In genomic region chr6:28789553-28790083, GRCh38 we compare ENCODE assay signal across 1 cellular context.
A peak's percentile ranks its signal among the peaks of the same experiment; 100 is the strongest.
TF ChIP-seq lines count a peak whose summit lies in the region.

No MANE protein-coding gene starts in this region.

TF ChIP-seq in K562, 482 proteins besides CTCF, POLR2A, EP300 and RAD21 (continued from another document and continues in another):
- peak; percentile 77 for TF ChIP-seq L3MBTL2 (IDR thresholded peaks at IDR 0.05)
- TF ChIP-seq, protein P1, sequence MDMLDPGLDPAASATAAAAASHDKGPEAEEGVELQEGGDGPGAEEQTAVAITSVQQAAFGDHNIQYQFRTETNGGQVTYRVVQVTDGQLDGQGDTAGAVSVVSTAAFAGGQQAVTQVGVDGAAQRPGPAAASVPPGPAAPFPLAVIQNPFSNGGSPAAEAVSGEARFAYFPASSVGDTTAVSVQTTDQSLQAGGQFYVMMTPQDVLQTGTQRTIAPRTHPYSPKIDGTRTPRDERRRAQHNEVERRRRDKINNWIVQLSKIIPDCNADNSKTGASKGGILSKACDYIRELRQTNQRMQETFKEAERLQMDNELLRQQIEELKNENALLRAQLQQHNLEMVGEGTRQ (CRISPR knock-in tag; IDR thresholded peaks at IDR 0.05), result no peak
- no peak for TF ChIP-seq KDM5B (IDR thresholded peaks at IDR 0.05; ENCODE audit: insufficient replicate concordance, low read depth, low read length)
- no peak for TF ChIP-seq KLF1 (tag; IDR thresholded peaks at IDR 0.05)
- TF ChIP-seq CTBP1 (IDR thresholded peaks at IDR 0.05; ENCODE audit: borderline replicate concordance), result no peak
- TF ChIP-seq, protein P2, sequence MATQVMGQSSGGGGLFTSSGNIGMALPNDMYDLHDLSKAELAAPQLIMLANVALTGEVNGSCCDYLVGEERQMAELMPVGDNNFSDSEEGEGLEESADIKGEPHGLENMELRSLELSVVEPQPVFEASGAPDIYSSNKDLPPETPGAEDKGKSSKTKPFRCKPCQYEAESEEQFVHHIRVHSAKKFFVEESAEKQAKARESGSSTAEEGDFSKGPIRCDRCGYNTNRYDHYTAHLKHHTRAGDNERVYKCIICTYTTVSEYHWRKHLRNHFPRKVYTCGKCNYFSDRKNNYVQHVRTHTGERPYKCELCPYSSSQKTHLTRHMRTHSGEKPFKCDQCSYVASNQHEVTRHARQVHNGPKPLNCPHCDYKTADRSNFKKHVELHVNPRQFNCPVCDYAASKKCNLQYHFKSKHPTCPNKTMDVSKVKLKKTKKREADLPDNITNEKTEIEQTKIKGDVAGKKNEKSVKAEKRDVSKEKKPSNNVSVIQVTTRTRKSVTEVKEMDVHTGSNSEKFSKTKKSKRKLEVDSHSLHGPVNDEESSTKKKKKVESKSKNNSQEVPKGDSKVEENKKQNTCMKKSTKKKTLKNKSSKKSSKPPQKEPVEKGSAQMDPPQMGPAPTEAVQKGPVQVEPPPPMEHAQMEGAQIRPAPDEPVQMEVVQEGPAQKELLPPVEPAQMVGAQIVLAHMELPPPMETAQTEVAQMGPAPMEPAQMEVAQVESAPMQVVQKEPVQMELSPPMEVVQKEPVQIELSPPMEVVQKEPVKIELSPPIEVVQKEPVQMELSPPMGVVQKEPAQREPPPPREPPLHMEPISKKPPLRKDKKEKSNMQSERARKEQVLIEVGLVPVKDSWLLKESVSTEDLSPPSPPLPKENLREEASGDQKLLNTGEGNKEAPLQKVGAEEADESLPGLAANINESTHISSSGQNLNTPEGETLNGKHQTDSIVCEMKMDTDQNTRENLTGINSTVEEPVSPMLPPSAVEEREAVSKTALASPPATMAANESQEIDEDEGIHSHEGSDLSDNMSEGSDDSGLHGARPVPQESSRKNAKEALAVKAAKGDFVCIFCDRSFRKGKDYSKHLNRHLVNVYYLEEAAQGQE (CRISPR knock-in tag; IDR thresholded peaks at IDR 0.05; ENCODE audit: low read depth), result 0 out of 2 replicates have a peak, but pooled peaks have one; percentile 16
- no peak for TF ChIP-seq PYGO2 (tag; IDR thresholded peaks at IDR 0.05)
- TF ChIP-seq CTCFL (IDR thresholded peaks at IDR 0.05; ENCODE audit: borderline replicate concordance, insufficient read depth, low read depth, low read length, poor library complexity, severe bottlenecking), result no peak
- TF ChIP-seq ZNF449 (CRISPR knock-in tag; IDR thresholded peaks at IDR 0.05), result no peak
- peak; percentile 77; the same call in 1 of the 2 replicates for TF ChIP-seq ZNF24 (IDR thresholded peaks at IDR 0.05)
- TF ChIP-seq ZFP91 (CRISPR knock-in tag; IDR thresholded peaks at IDR 0.05), result no peak
- TF ChIP-seq EWSR1 (IDR thresholded peaks at IDR 0.05; ENCODE audit: borderline replicate concordance, low read depth, partially characterized antibody), result no peak
- TF ChIP-seq ZKSCAN1 (IDR thresholded peaks at IDR 0.05; ENCODE audit: low read depth, low read length), result no peak
- no peak for TF ChIP-seq ZNF124 (CRISPR knock-in tag; IDR thresholded peaks at IDR 0.05)
- no peak for TF ChIP-seq DDX20 (tag; IDR thresholded peaks at IDR 0.05; ENCODE audit: low read depth)
- TF ChIP-seq CBX3 (IDR thresholded peaks at IDR 0.05; ENCODE audit: borderline replicate concordance in 1 of 2, low read length in 2 of 2), result peak in 1 of 2 experiments; percentile 57; a peak in 1 of 3 replicates
- TF ChIP-seq GATAD2A (IDR thresholded peaks at IDR 0.05), result no peak; the same call in 1 of the 2 replicates
- peak; percentile 82 for TF ChIP-seq ELF1 (tag; IDR thresholded peaks at IDR 0.05)
- TF ChIP-seq RBM39 (optimal IDR thresholded peaks at IDR 0.05; ENCODE audit: low read depth, low read length), result no peak
- no peak for TF ChIP-seq PHB (CRISPR knock-in tag; IDR thresholded peaks at IDR 0.05)
- TF ChIP-seq NR2C2 (CRISPR knock-in tag; IDR thresholded peaks at IDR 0.05), result no peak
- TF ChIP-seq NR2C2 (tag; IDR thresholded peaks at IDR 0.05), result no peak
- TF ChIP-seq, protein P3, sequence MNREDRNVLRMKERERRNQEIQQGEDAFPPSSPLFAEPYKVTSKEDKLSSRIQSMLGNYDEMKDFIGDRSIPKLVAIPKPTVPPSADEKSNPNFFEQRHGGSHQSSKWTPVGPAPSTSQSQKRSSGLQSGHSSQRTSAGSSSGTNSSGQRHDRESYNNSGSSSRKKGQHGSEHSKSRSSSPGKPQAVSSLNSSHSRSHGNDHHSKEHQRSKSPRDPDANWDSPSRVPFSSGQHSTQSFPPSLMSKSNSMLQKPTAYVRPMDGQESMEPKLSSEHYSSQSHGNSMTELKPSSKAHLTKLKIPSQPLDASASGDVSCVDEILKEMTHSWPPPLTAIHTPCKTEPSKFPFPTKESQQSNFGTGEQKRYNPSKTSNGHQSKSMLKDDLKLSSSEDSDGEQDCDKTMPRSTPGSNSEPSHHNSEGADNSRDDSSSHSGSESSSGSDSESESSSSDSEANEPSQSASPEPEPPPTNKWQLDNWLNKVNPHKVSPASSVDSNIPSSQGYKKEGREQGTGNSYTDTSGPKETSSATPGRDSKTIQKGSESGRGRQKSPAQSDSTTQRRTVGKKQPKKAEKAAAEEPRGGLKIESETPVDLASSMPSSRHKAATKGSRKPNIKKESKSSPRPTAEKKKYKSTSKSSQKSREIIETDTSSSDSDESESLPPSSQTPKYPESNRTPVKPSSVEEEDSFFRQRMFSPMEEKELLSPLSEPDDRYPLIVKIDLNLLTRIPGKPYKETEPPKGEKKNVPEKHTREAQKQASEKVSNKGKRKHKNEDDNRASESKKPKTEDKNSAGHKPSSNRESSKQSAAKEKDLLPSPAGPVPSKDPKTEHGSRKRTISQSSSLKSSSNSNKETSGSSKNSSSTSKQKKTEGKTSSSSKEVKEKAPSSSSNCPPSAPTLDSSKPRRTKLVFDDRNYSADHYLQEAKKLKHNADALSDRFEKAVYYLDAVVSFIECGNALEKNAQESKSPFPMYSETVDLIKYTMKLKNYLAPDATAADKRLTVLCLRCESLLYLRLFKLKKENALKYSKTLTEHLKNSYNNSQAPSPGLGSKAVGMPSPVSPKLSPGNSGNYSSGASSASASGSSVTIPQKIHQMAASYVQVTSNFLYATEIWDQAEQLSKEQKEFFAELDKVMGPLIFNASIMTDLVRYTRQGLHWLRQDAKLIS (CRISPR knock-in tag; IDR thresholded peaks at IDR 0.05), result no peak
- TF ChIP-seq ZNF316 (IDR thresholded peaks at IDR 0.05), result no peak
- TF ChIP-seq HES1 (IDR thresholded peaks at IDR 0.05; ENCODE audit: low read depth), result no peak
- TF ChIP-seq ZNF165 (CRISPR knock-in tag; IDR thresholded peaks at IDR 0.05; ENCODE audit: borderline replicate concordance), result no peak
- no peak for TF ChIP-seq SAFB2 (IDR thresholded peaks at IDR 0.05; ENCODE audit: borderline replicate concordance, low read depth, low read length, severe bottlenecking)
- no peak for TF ChIP-seq XRCC3 (IDR thresholded peaks at IDR 0.05)
- no peak for TF ChIP-seq KLF13 (tag; IDR thresholded peaks at IDR 0.05; ENCODE audit: borderline replicate concordance, low read depth)
- no peak for TF ChIP-seq ZNF436 (CRISPR knock-in tag; IDR thresholded peaks at IDR 0.05)
- TF ChIP-seq ZNF764 (CRISPR knock-in tag; IDR thresholded peaks at IDR 0.05; ENCODE audit: low read depth), result peak; percentile 87
- TF ChIP-seq NFIX (CRISPR knock-in tag; IDR thresholded peaks at IDR 0.05; ENCODE audit: low read depth), result no peak
- TF ChIP-seq, protein P4, sequence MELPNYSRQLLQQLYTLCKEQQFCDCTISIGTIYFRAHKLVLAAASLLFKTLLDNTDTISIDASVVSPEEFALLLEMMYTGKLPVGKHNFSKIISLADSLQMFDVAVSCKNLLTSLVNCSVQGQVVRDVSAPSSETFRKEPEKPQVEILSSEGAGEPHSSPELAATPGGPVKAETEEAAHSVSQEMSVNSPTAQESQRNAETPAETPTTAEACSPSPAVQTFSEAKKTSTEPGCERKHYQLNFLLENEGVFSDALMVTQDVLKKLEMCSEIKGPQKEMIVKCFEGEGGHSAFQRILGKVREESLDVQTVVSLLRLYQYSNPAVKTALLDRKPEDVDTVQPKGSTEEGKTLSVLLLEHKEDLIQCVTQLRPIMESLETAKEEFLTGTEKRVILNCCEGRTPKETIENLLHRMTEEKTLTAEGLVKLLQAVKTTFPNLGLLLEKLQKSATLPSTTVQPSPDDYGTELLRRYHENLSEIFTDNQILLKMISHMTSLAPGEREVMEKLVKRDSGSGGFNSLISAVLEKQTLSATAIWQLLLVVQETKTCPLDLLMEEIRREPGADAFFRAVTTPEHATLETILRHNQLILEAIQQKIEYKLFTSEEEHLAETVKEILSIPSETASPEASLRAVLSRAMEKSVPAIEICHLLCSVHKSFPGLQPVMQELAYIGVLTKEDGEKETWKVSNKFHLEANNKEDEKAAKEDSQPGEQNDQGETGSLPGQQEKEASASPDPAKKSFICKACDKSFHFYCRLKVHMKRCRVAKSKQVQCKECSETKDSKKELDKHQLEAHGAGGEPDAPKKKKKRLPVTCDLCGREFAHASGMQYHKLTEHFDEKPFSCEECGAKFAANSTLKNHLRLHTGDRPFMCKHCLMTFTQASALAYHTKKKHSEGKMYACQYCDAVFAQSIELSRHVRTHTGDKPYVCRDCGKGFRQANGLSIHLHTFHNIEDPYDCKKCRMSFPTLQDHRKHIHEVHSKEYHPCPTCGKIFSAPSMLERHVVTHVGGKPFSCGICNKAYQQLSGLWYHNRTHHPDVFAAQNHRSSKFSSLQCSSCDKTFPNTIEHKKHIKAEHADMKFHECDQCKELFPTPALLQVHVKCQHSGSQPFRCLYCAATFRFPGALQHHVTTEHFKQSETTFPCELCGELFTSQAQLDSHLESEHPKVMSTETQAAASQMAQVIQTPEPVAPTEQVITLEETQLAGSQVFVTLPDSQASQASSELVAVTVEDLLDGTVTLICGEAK (IDR thresholded peaks at IDR 0.05), result peak; percentile 74
- TF ChIP-seq, protein P4 (CRISPR knock-in tag; IDR thresholded peaks at IDR 0.05), result no peak
- TF ChIP-seq NR1H2 (CRISPR knock-in tag; IDR thresholded peaks at IDR 0.05), result no peak
- TF ChIP-seq NR3C1 (CRISPR knock-in tag; IDR thresholded peaks at IDR 0.05), result no peak
